ENCODE assay signal across 19 cellular contexts in genomic region chr1:109818351-109819325, GRCh38. TPM values are rescaled to one million over a fixed set of nuclear protein-coding genes. Genes with fewer than 3 reads are reported as not detected.
A peak's percentile ranks its signal among the peaks of the same experiment; 100 is the strongest.
DNase-seq lines count a peak whose midpoint lies in the region; ATAC-seq and TF ChIP-seq lines count a peak whose summit lies in the region.
"Had no signal": no experiment of that assay in that cellular context is flagged by ENCODE, and none has a peak within 500 bp of the region (broad histone marks: within the 10 kb centered on the region; RNA-seq: fewer than 3 reads in every experiment).

No MANE protein-coding gene starts in this region.

- H2AFZ ChIP-seq in osteoblast (ENCODE audit: low read length), result peak overlapping the region; percentile 66
- no peak overlapping the region for H2AFZ ChIP-seq in PC-3 (ENCODE audit: low read length)

- in situ Hi-C loops in G401 (cut with HindIII; ENCODE audit: low sequenced_read_pairs), result no loop called here

- H4K20me1 ChIP-seq in osteoblast (ENCODE audit: insufficient read depth, low read length), result no peaks in the 10 kb centered on the region
- no peaks in the 10 kb centered on the region for H4K20me1 ChIP-seq in PC-3 (ENCODE audit: low read length)

- DNase-seq in EH (ENCODE audit: low read depth), result peak; percentile 50
- peak; percentile 63 for DNase-seq in MG63
- DNase-seq in erythroblast (lab: John Stamatoyannopoulos, UW), result peak; percentile 55 to 58
- DNase-seq in osteoblast (ENCODE audit: insufficient read length, low spot score, missing footprints), result no peak
- no peak for DNase-seq in PC-3
- DNase-seq in G401 (ENCODE audit: low spot score), result no peak
- no peak for DNase-seq in activated CD4-positive, alpha-beta memory T cell treated with anti-CD3 and anti-CD28 coated beads for 36 hours
- no peak for DNase-seq in NCI-H146 treated with DMSO at 0.1 percent for 48 hours (lab: John Stamatoyannopoulos, UW; ENCODE audit: unreplicated experiment)
- DNase-seq: BE2C; NCI-H1436; NCI-H510A; retina; stimulated activated CD4-positive, alpha-beta T cell treated with anti-CD3 and anti-CD28 coated beads, Interleukin-2, amount 100 ng/mL, for 48 hours; T-helper 9 cell had no signal

- peak; percentile 57 for TF ChIP-seq POLR2A in erythroblast (IDR thresholded peaks at IDR 0.05; ENCODE audit: low read length)

- H3K27me3 ChIP-seq in MG63 (no peaks in the 10 kb centered on the region), osteoblast (ENCODE audit: insufficient read depth, low read length) (no peaks in the 10 kb centered on the region), PC-3 (ENCODE audit: low read length) (no peaks in the 10 kb centered on the region)
- H3K27me3 ChIP-seq: BE2C had no signal

- H3K4me2 ChIP-seq in osteoblast (ENCODE audit: insufficient read depth, low read length) (no peak overlapping the region), PC-3 (ENCODE audit: low read length) (no peak overlapping the region)

- POLR2A ChIA-PET in PC-3 (lab: Charles Lee; ENCODE audit: unreplicated experiment), result no interaction called here
- POLR2A ChIA-PET in activated CD4-positive, alpha-beta memory T cell treated with anti-CD3 and anti-CD28 coated beads for 36 hours (lab: Charles Lee), result no interaction called here

- H3K4me1 ChIP-seq in osteoblast (ENCODE audit: insufficient read depth, low read length) (peaks cover 30% of the 10 kb centered on the region), PC-3 (ENCODE audit: insufficient read depth, low read length) (peaks cover 22% of the 10 kb centered on the region)

- H3K36me3 ChIP-seq in MG63, result no peaks in the 10 kb centered on the region
- H3K36me3 ChIP-seq in osteoblast (ENCODE audit: insufficient read depth, low read length), result no peaks in the 10 kb centered on the region
- H3K36me3 ChIP-seq in PC-3 (ENCODE audit: low read depth, low read length), result no peaks in the 10 kb centered on the region
- H3K36me3 ChIP-seq: BE2C had no signal

- no peak for ATAC-seq in PC-3
- ATAC-seq: GM12878 had no signal

- H3K27ac ChIP-seq in osteoblast (ENCODE audit: low read depth, low read length), result no peak overlapping the region
- H3K27ac ChIP-seq in PC-3 (ENCODE audit: low read length), result no peak overlapping the region

- intact Hi-C loops in PC-3 (cut with micrococcal nuclease), result no loop called here
- intact Hi-C loops in activated CD4-positive, alpha-beta memory T cell treated with anti-CD3 and anti-CD28 coated beads for 36 hours (cut with micrococcal nuclease), result no loop called here

- peaks cover 4% of the 10 kb centered on the region for H3K36me3 Mint-ChIP-seq in activated CD4-positive, alpha-beta memory T cell treated with anti-CD3 and anti-CD28 coated beads for 36 hours

- no peak for TF ChIP-seq CTCF in osteoblast (IDR thresholded peaks at IDR 0.05; ENCODE audit: extremely low read depth, low read depth, low read length)
- no peak for TF ChIP-seq CTCF in PC-3 (conservative IDR thresholded peaks at IDR 0.05; ENCODE audit: low read depth, low read length)

- H3K79me2 ChIP-seq in osteoblast (ENCODE audit: insufficient read depth, low read length) (no peaks in the 10 kb centered on the region), PC-3 (ENCODE audit: low read length) (no peaks in the 10 kb centered on the region)

- H3K9me3 ChIP-seq in MG63 (peaks cover 11% of the 10 kb centered on the region), osteoblast (ENCODE audit: low read depth, low read length) (peaks cover 3% of the 10 kb centered on the region), PC-3 (ENCODE audit: low read length) (no peaks in the 10 kb centered on the region)

- H3F3A ChIP-seq in PC-3 (ENCODE audit: low read length, unreplicated experiment), result no peaks in the 10 kb centered on the region

- H3K9me3 Mint-ChIP-seq in activated CD4-positive, alpha-beta memory T cell treated with anti-CD3 and anti-CD28 coated beads for 36 hours, result peaks cover 9% of the 10 kb centered on the region
- H3K9me3 Mint-ChIP-seq: activated naive CD4-positive, alpha-beta T cell treated with anti-CD3 and anti-CD28 coated beads, Interleukin-2, amount 50 U/mL, for 24 hours; IgD-negative memory B cell had no signal

- BruUV-seq in PC-3 (replicated peaks; lab: Mats Ljungman, UMichigan), result no TSS peak

- CTCF ChIA-PET in PC-3 (lab: Charles Lee), result no interaction called here
- CTCF ChIA-PET in activated CD4-positive, alpha-beta memory T cell treated with anti-CD3 and anti-CD28 coated beads for 36 hours (lab: Charles Lee), result interaction anchor here (0.8 to 0.9 kb wide), 3 partner anchors 15 to 166 kb away, joined by 3 to 4 read pairs (median 3); partner anchors contain the start of gene AHCYL1

- no peak overlapping the region for H3K4me3 Mint-ChIP-seq in activated CD4-positive, alpha-beta memory T cell treated with anti-CD3 and anti-CD28 coated beads for 36 hours
- H3K4me3 Mint-ChIP-seq: activated naive CD4-positive, alpha-beta T cell treated with anti-CD3 and anti-CD28 coated beads, Interleukin-2, amount 50 U/mL, for 24 hours; IgD-negative memory B cell had no signal

- H3K9me2 ChIP-seq in PC-3 (replicated peaks; ENCODE audit: low read length), result no peaks in the 10 kb centered on the region

- peaks cover 34% of the 10 kb centered on the region for H3K4me1 Mint-ChIP-seq in activated CD4-positive, alpha-beta memory T cell treated with anti-CD3 and anti-CD28 coated beads for 36 hours (ENCODE audit: low read depth)

- no peak overlapping the region for H3K27ac Mint-ChIP-seq in activated CD4-positive, alpha-beta memory T cell treated with anti-CD3 and anti-CD28 coated beads for 36 hours
- H3K27ac Mint-ChIP-seq: activated naive CD4-positive, alpha-beta T cell treated with anti-CD3 and anti-CD28 coated beads, Interleukin-2, amount 50 U/mL, for 24 hours; IgD-negative memory B cell had no signal

- H3K4me3 ChIP-seq in MG63 (no peak overlapping the region), osteoblast (ENCODE audit: insufficient read depth, low read length) (no peak overlapping the region), PC-3 (ENCODE audit: low read length) (no peak overlapping the region)
- H3K4me3 ChIP-seq: GM12878 had no signal

- no peaks in the 10 kb centered on the region for H3K27me3 Mint-ChIP-seq in activated CD4-positive, alpha-beta memory T cell treated with anti-CD3 and anti-CD28 coated beads for 36 hours
- H3K27me3 Mint-ChIP-seq: activated naive CD4-positive, alpha-beta T cell treated with anti-CD3 and anti-CD28 coated beads, Interleukin-2, amount 50 U/mL, for 24 hours; IgD-negative memory B cell had no signal

- no peak overlapping the region for H3K9ac ChIP-seq in PC-3 (ENCODE audit: low read length)

RNA-seq across cellular contexts. Expression of gene EPS8L3, which starts 54.9 kb away (rescaled TPM):
- not detected in 2 replicates for total RNA-seq in MG63 (2014; rRNA removed; shearing (Covaris generic); ENCODE audit: low replicate concordance)
- total RNA-seq in osteoblast (not detected in 2 replicates), PC-3 (2014; rRNA removed) (not detected in 2 replicates)
- total RNA-seq in G401 (2014; rRNA removed; shearing (Covaris generic)), result not detected in 2 replicates
- total RNA-seq in activated CD4-positive, alpha-beta memory T cell treated with anti-CD3 and anti-CD28 coated beads for 36 hours, result not detected
- total RNA-seq: glomerular endothelial cell, GM12878, RPMI7951 had no signal

Comparison
In these comparisons a context has a peak if more than half of its experiments do, and no peak if none do; other contexts are left out.
1. DNase-seq: peak in EH (single experiment), MG63 (single experiment) and erythroblast (2 of 2); none in osteoblast (single experiment), PC-3 (single experiment), G401 (single experiment), activated CD4-positive, alpha-beta memory T cell treated with anti-CD3 and anti-CD28 coated beads for 36 hours (single experiment) and NCI-H146 treated with DMSO at 0.1 percent for 48 hours (single experiment).